8 cellular contexts compared by ENCODE assay signal in the genomic region with DNA sequence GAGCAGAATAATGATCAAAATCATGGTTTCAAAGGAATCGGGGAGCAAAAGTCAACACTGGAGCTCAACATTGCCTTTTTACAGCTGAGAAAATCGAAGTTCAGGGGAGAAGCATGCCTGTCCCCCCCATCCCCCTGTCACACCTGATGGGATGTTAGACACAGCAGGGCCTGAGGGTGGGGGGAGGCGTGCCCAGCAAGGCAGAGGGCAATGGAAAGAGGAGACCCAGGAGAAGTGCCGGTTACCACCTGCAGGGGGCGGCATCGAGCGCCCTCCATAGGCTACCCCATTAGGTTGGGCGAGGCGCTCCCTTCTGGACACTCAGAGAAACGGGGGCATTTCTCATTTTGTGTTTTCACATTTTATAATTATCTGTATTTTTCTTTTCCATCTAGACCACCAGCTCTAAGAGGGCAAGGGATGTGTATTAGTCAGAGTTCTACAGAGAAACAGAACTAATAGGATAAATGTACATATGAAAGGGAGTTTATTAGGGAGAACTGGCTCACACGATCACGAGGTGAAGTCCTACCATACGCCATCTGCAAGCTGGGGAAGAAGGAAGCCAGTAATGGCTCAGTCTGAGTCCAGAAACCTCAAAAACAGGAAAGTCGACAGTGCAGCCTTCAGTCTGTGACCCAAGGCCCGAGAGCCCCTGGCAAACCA.
DNase-seq lines count a peak whose midpoint lies in the region; ATAC-seq and TF ChIP-seq lines count a peak whose summit lies in the region.

No MANE protein-coding gene starts in this region.

- no peaks in the 10 kb centered on the region for H3K4me1 ChIP-seq in Karpas-422 (ENCODE audit: low read length)

- H3K36me3 Mint-ChIP-seq in effector memory CD8-positive, alpha-beta T cell (ENCODE audit: insufficient read depth) = no peaks in the 10 kb centered on the region

- H3K27ac ChIP-seq in AG04450 (ENCODE audit: low read depth, low read length) (no peak overlapping the region), Karpas-422 (ENCODE audit: low read length) (no peak overlapping the region)

- peaks cover 0 to 2% of the 10 kb centered on the region in 2 donors for H3K9me3 Mint-ChIP-seq in effector memory CD8-positive, alpha-beta T cell

- no peak overlapping the region for H3K27ac Mint-ChIP-seq in effector memory CD8-positive, alpha-beta T cell

- CTCF ChIA-PET in AG04450 (lab: Charles Lee) = interaction anchor here (0.7 to 0.8 kb wide), 3 partner anchors 14 to 257 kb away, joined by 3 to 4 read pairs (median 3); no protein-coding TSS in a partner anchor

- no peak overlapping the region for H3K9ac ChIP-seq in Karpas-422 (ENCODE audit: low read length)

- DNase-seq in AG04450 (ENCODE audit: low read depth, low spot score) (no peak), GM12864 (ENCODE audit: low read depth) (peak; percentile 12), HCEC 1CT (peak; percentile 18), Karpas-422 (peak; percentile 92), hippocampal formation (lab: John Stamatoyannopoulos, UW) (no peak)
- DNase-seq in effector memory CD8-positive, alpha-beta T cell = peak; percentile 11 to 22 (median 17)
- DNase-seq in stimulated activated CD4-positive, alpha-beta T cell treated with anti-CD3 and anti-CD28 coated beads, Interleukin-12 subunit alpha, Interleukin-12 subunit beta, amount 100 ng/mL, for 4 hours = peak; percentile 31

- TF ChIP-seq CTCF in AG04450 (IDR thresholded peaks at IDR 0.05; ENCODE audit: low read depth, low read length) (peak; percentile 48), GM12864 (IDR thresholded peaks at IDR 0.05; ENCODE audit: low read depth, low read length, missing control alignments) (peak; percentile 97), WI38 (IDR thresholded peaks at IDR 0.05; ENCODE audit: low read depth, low read length) (0 out of 2 replicates have a peak, but pooled peaks have one; percentile 1)

- no peaks in the 10 kb centered on the region for H3K4me1 Mint-ChIP-seq in effector memory CD8-positive, alpha-beta T cell (ENCODE audit: low read depth in 2 of 2)

- no peaks in the 10 kb centered on the region for H4K20me1 ChIP-seq in Karpas-422 (ENCODE audit: insufficient read depth, low read depth, low read length)

- POLR2A ChIA-PET in AG04450 (lab: Yijun Ruan, JAX) = no interaction called here

- no peak overlapping the region for H3K4me2 ChIP-seq in Karpas-422 (ENCODE audit: low read depth, low read length, poor library complexity, severe bottlenecking)

- H3K27me3 ChIP-seq in AG04450 (ENCODE audit: control insufficient read depth, insufficient read depth, low read length) (no peaks in the 10 kb centered on the region), Karpas-422 (ENCODE audit: low read length) (no peaks in the 10 kb centered on the region)

- H2AFZ ChIP-seq in Karpas-422 (ENCODE audit: low read length) = no peak overlapping the region

- no peaks in the 10 kb centered on the region for H3K79me2 ChIP-seq in Karpas-422 (ENCODE audit: low read length)

- peaks cover 6 to 7% of the 10 kb centered on the region in 2 donors for H3K27me3 Mint-ChIP-seq in effector memory CD8-positive, alpha-beta T cell

- H3K36me3 ChIP-seq in Karpas-422 (ENCODE audit: insufficient read depth, low read length) = no peaks in the 10 kb centered on the region

- H3K9me3 ChIP-seq in AG04450 (ENCODE audit: control insufficient read depth, insufficient read depth, low read length) (peaks cover 3% of the 10 kb centered on the region; the same call in 1 of the 2 replicates), Karpas-422 (ENCODE audit: low read length) (no peaks in the 10 kb centered on the region)

- H3K9me2 ChIP-seq in Karpas-422 (replicated peaks; ENCODE audit: insufficient read depth, low read length) = no peaks in the 10 kb centered on the region

- peak; percentile 68 for ATAC-seq in effector memory CD8-positive, alpha-beta T cell (replicated peaks)

- H3K4me3 Mint-ChIP-seq in effector memory CD8-positive, alpha-beta T cell = no peak overlapping the region

- H3K4me3 ChIP-seq in AG04450 (ENCODE audit: low read depth, low read length) (no peak overlapping the region), GM12864 (ENCODE audit: low read depth, low read length) (no peak overlapping the region), Karpas-422 (ENCODE audit: low read length) (no peak overlapping the region), WI38 (ENCODE audit: low read depth, low read length) (no peak overlapping the region)

Comparison
In these comparisons a context has a peak if more than half of its experiments do, and no peak if none do; other contexts are left out.
1. DNase-seq: peak in GM12864 (single experiment), HCEC 1CT (single experiment), Karpas-422 (single experiment), effector memory CD8-positive, alpha-beta T cell (3 of 3) and stimulated activated CD4-positive, alpha-beta T cell treated with anti-CD3 and anti-CD28 coated beads, Interleukin-12 subunit alpha, Interleukin-12 subunit beta, amount 100 ng/mL, for 4 hours (single experiment); none in AG04450 (single experiment) and hippocampal formation (0 of 2).
2. CTCF ChIP-seq: peak in every context shown above with its lines; median percentile 97 in GM12864; 48 in AG04450; 1 in WI38.